ENCODE assay signal across 7 cellular contexts in the genomic region with DNA sequence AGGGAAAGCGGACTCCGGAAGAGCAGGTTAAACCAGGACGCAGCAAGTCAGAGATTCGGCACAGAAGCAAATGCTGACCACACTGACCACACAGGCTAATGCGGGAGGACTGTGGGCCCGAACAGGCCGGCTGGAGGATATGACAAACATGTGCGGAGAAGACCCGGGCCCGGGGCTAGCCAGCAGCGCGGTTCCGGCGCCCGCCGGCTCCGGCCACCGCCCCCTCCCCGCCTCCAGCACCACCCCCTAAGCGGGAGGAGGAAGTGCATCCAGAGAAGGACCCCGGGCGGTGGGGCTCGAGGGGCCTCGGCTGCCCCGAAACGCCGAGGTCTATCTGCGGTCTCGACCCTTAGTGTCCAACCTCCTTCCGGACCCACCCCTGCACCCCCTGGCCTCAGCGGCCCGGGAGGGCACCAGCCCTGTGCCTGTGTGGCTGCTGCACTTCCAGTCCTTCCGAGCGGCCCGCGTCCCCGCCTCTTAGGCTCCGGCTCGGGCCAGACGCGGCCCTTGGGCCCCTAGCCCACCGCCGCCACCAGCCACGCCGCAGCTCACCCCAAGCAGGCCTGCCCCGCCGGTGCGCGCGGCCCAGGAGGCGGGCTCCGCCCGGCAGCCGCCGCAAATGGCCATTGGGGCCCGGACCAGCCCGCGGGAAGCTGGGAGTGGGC. TPM values are rescaled to one million over a fixed set of nuclear protein-coding genes. Genes with fewer than 3 reads are reported as not detected.
A peak's percentile ranks its signal among the peaks of the same experiment; 100 is the strongest.
DNase-seq lines count a peak whose midpoint lies in the region; ATAC-seq, FAIRE-seq and TF ChIP-seq lines count a peak whose summit lies in the region.

No MANE protein-coding gene starts in this region.

- H3K9me3 ChIP-seq in right lobe of liver = no peaks in the 10 kb centered on the region

- peak; percentile 5 for FAIRE-seq in GM12891 (lab: Jason Lieb, UNC)

- peak overlapping the region; percentile 87 to 91 (median 88) for H3K27ac ChIP-seq in right lobe of liver

- peak; percentile 36 to 67 (median 44) for ATAC-seq in right lobe of liver

- H3K4me3 ChIP-seq in right lobe of liver = peak overlapping the region; percentile 71 to 98 (median 84)

- TF ChIP-seq POLR2A in GM12891 (IDR thresholded peaks at IDR 0.05; ENCODE audit: low read depth, low read length) (no peak), right lobe of liver (IDR thresholded peaks at IDR 0.05) (no peak)

- H3K27me3 ChIP-seq in right lobe of liver = no peaks in the 10 kb centered on the region

- H3K4me1 ChIP-seq in right lobe of liver = peaks cover 0 to 61% (median 17%) of the 10 kb centered on the region in 4 donors

- TF ChIP-seq CTCF in right lobe of liver (IDR thresholded peaks at IDR 0.05) = no peak

- 0% methylated on average over 10 of the region's 58 CpGs for WGBS in right lobe of liver (ENCODE audit: insufficient coverage, low coverage, low lambda C conversion rate, missing lambda C conversion rate)

- H3K36me3 ChIP-seq in right lobe of liver = no peaks in the 10 kb centered on the region

- DNase-seq in GM12891 (ENCODE audit: insufficient read length, low spot score) (peak; percentile 29), HCEC 1CT (peak; percentile 16), MV-4-11 (lab: John Stamatoyannopoulos, UW) (peak; percentile 11), dermis blood vessel endothelial cell (peak; percentile 56), right lobe of liver (peak; percentile 63 to 74 (median 73))
- DNase-seq in activated CD4-positive, alpha-beta T cell treated with anti-CD3 and anti-CD28 coated beads for 4 hours = peak; percentile 19 to 30
- DNase-seq in stimulated activated CD4-positive, alpha-beta T cell treated with anti-CD3 and anti-CD28 coated beads, TNF-alpha, amount 100 ng/mL, for 24 hours (ENCODE audit: low read depth in 3 of 3) = peak in 2 of 3 experiments; percentile 15 to 50

- intact Hi-C loops in right lobe of liver (cut with DNase I) = no loop called here

TF ChIP-seq in GM12891, 5 proteins besides CTCF, POLR2A, EP300 and RAD21:
- peak; percentile 58 for TF ChIP-seq SPI1 (IDR thresholded peaks at IDR 0.05; ENCODE audit: low read depth, low read length)
- no peak for TF ChIP-seq PAX5 (IDR thresholded peaks at IDR 0.05; ENCODE audit: insufficient read depth, low read length, severe bottlenecking)
- no peak for TF ChIP-seq POU2F2 (IDR thresholded peaks at IDR 0.05; ENCODE audit: low read depth, low read length)

RNA-seq across cellular contexts. Expression of gene ELOVL6, which starts 2.1 kb away (rescaled TPM):
- polyA plus RNA-seq in GM12891 (2012; ENCODE audit: low read depth, missing spikeins) = 5.9 TPM
- total RNA-seq in dermis blood vessel endothelial cell (1.9 and 13.3 TPM in 2 replicates), right lobe of liver (10 to 100 TPM; 21.5 to 94.8 (median 31.2) TPM)

Comparison
In these comparisons a context has a peak if more than half of its experiments do, and no peak if none do; other contexts are left out.
1. Peak in every context shown above with its lines: DNase-seq, ATAC-seq, H3K4me3 ChIP-seq and H3K27ac ChIP-seq.
2. DNase-seq: peak in every context shown above with its lines; median percentile 73 in right lobe of liver; 56 in dermis blood vessel endothelial cell; 32 in stimulated activated CD4-positive, alpha-beta T cell treated with anti-CD3 and anti-CD28 coated beads, TNF-alpha, amount 100 ng/mL, for 24 hours; 29 in GM12891; 24 in activated CD4-positive, alpha-beta T cell treated with anti-CD3 and anti-CD28 coated beads for 4 hours; 16 in HCEC 1CT; 11 in MV-4-11.